1 cellular context compared by ENCODE assay signal in the genomic region with DNA sequence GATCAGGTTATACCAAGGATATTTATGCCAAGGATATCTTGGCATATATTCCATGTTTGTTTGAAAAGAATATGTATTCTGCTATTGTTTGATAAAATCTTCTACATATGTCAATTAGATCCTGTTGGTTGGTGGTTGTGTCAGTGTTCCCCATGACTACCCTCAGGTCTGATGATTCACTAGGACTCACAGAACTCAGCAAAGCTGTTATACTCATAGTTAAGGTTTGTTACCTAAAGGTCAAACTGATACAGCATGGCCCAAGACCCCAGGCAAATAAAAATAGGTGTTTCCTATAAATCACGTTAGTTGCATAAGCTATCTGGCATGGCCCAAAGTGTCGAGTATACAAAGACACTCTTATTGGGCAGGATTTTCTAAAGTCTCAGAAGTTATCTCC.
TF ChIP-seq lines count a peak whose summit lies in the region.

No MANE protein-coding gene starts in this region.

TF ChIP-seq in IMR-90, 13 proteins besides CTCF, POLR2A, EP300 and RAD21:
- no peak for TF ChIP-seq CHD1 (IDR thresholded peaks at IDR 0.05; ENCODE audit: low read depth, low read length)
- TF ChIP-seq BHLHE40 (IDR thresholded peaks at IDR 0.05; ENCODE audit: low read depth, low read length) = no peak
- no peak for TF ChIP-seq RFX5 (IDR thresholded peaks at IDR 0.05; ENCODE audit: low read depth, low read length)
- TF ChIP-seq, protein P1, sequence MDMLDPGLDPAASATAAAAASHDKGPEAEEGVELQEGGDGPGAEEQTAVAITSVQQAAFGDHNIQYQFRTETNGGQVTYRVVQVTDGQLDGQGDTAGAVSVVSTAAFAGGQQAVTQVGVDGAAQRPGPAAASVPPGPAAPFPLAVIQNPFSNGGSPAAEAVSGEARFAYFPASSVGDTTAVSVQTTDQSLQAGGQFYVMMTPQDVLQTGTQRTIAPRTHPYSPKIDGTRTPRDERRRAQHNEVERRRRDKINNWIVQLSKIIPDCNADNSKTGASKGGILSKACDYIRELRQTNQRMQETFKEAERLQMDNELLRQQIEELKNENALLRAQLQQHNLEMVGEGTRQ (IDR thresholded peaks at IDR 0.05; ENCODE audit: low read depth, low read length) = no peak
- no peak for TF ChIP-seq FOS (IDR thresholded peaks at IDR 0.05; ENCODE audit: low read depth, low read length)
- TF ChIP-seq RCOR1 (IDR thresholded peaks at IDR 0.05; ENCODE audit: insufficient replicate concordance, low read length) = no peak
- TF ChIP-seq MAZ (IDR thresholded peaks at IDR 0.05; ENCODE audit: borderline replicate concordance, low read depth, low read length) = no peak
- TF ChIP-seq, protein P2, sequence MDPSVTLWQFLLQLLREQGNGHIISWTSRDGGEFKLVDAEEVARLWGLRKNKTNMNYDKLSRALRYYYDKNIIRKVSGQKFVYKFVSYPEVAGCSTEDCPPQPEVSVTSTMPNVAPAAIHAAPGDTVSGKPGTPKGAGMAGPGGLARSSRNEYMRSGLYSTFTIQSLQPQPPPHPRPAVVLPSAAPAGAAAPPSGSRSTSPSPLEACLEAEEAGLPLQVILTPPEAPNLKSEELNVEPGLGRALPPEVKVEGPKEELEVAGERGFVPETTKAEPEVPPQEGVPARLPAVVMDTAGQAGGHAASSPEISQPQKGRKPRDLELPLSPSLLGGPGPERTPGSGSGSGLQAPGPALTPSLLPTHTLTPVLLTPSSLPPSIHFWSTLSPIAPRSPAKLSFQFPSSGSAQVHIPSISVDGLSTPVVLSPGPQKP (IDR thresholded peaks at IDR 0.05; ENCODE audit: borderline replicate concordance, low read depth, low read length) = no peak
